Comparison of ENCODE assay signal across 16 cellular contexts in the genomic region with DNA sequence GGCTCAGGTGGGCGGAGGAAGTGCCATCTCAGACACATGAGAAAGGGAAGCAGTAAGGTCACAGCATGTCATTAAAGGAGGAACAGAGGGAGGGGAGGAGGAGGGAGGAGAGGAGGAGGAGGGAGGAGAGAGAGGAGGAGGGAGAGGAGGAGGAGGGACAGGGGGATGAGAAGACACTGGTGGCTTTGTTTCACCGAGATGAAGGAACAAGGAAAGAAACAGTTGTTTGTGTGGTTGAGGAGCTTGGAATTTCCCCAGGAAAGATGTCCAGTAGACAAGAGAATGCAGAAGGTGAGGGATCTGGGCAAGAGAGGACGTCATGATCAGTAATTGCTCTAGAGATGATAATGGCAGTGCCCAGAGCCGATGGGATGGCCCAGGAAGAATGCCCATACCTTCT.
"Had no signal": no experiment of that assay in that cellular context is flagged by ENCODE, and none has a peak within 500 bp of the region (broad histone marks: within the 10 kb centered on the region; RNA-seq: fewer than 3 reads in every experiment).

No MANE protein-coding gene starts in this region.

- H3K36me3 ChIP-seq: neutrophil, right atrium auricular region, tibial nerve, upper lobe of right lung, vagina had no signal

- H3K27ac ChIP-seq: right atrium auricular region, tibial nerve, upper lobe of right lung, vagina had no signal

- DNase-seq: effector memory CD4-positive, alpha-beta T cell; glutamatergic neuron; islet precursor cell; left ventricle myocardium superior; mesendoderm; naive thymus-derived CD4-positive, alpha-beta T cell; nephron progenitor cell; small intestine; stimulated activated CD4-positive, alpha-beta T cell treated with anti-CD3 and anti-CD28 coated beads, Interleukin-12 subunit alpha, Interleukin-12 subunit beta, amount 100 ng/mL, for 4 hours; stimulated activated naive CD4-positive, alpha-beta T cell treated with Interleukin-2 at 50 U/mL for 16 hours; upper lobe of right lung had no signal

- H3K4me3 ChIP-seq: lung, right atrium auricular region, tibial nerve, upper lobe of right lung, vagina had no signal

- H3K27me3 ChIP-seq: right atrium auricular region, tibial nerve, upper lobe of right lung, vagina had no signal

- H3K4me1 ChIP-seq: right atrium auricular region, tibial nerve, upper lobe of right lung, vagina had no signal

- H3K9me3 ChIP-seq: neutrophil, upper lobe of right lung, vagina had no signal
